In the genomic region with DNA sequence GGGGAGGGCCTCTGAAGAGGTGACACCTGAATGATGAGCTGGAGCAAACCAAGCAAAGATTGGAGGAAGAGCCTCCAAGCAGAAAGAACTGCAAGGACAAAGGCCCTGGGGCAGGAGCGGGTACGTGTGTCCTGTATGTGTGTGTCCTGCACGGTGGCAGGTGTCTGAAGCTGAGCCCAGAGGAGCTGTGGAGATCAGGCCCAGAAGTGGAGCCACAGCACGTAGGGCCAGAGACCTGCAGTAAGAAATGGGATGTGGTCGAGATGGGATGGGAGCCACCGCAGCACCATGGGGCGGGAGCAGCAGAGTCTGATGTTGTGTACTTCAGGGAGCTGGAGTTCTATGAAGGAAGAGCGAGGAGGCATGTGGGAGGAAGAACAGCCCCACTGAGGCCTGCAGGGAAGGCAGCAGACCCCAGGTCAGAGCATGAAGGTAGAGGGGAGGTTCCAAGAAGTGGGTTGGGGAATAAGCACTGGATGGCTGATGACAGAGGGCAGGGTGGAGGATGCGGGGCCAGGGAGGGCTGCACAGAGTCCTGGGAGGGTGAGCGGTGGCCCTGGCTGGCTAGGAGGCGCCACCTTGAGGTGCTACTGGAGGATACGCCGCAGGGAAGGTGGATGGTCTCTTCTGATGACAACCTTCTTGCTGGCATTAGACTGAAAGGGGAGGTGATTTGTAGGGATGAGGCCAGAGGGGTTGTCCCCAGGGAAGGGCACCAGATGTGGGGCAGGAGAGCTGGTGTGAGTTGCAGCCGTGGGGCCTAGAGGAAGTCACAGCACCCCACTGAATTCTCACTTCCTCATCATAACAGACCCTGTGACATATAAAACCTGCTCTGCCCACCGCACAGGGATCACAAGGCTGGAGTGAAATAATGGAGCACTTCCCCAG, we compare ENCODE assay signal across 8 cellular contexts. TPM values are rescaled to one million over a fixed set of nuclear protein-coding genes. Genes with fewer than 3 reads are reported as not detected.
A peak's percentile ranks its signal among the peaks of the same experiment; 100 is the strongest.
DNase-seq lines count a peak whose midpoint lies in the region; ATAC-seq and TF ChIP-seq lines count a peak whose summit lies in the region.

No MANE protein-coding gene starts in this region.

- TF ChIP-seq CTCF in 22Rv1 (IDR thresholded peaks at IDR 0.05) (peak; percentile 62), GM10248 (IDR thresholded peaks at IDR 0.05; ENCODE audit: control extremely low read depth, extremely low read depth, low read depth, missing control alignments) (peak; percentile 75), osteocyte (IDR thresholded peaks at IDR 0.05) (peak; percentile 75)

- peak; percentile 51 for ATAC-seq in HG02610 (IDR thresholded peaks at IDR 0.05; ENCODE audit: unreplicated experiment)
- peak; percentile 52 for ATAC-seq in esophagus mucosa
- ATAC-seq in GM18519 (IDR thresholded peaks at IDR 0.05; ENCODE audit: low FRiP score, unreplicated experiment) = no peak

- no peak overlapping the region for H3K27ac Mint-ChIP-seq in activated CD4-positive, alpha-beta memory T cell treated with anti-CD3 and anti-CD28 coated beads for 36 hours
- peak overlapping the region; percentile 1 for H3K27ac Mint-ChIP-seq in osteocyte (ENCODE audit: unreplicated experiment)

- H3K36me3 Mint-ChIP-seq in activated CD4-positive, alpha-beta memory T cell treated with anti-CD3 and anti-CD28 coated beads for 36 hours = peaks cover 8% of the 10 kb centered on the region
- H3K36me3 Mint-ChIP-seq in osteocyte (ENCODE audit: unreplicated experiment) = peaks cover 7% of the 10 kb centered on the region

- H3K27ac ChIP-seq in 22Rv1 = no peak overlapping the region

- intact Hi-C loops in activated CD4-positive, alpha-beta memory T cell treated with anti-CD3 and anti-CD28 coated beads for 36 hours (cut with micrococcal nuclease) = loop anchor here (1.0 to 5.0 kb wide), 2 partner anchors 84 to 159 kb away; no protein-coding TSS in a partner anchor

- POLR2A ChIA-PET in GM10248 (lab: Yijun Ruan, JAX) = interaction anchor here (1.0 to 2.9 kb wide), 5 partner anchors 9 to 77 kb away, joined by 3 to 15 read pairs (median 5); a partner anchor contains a TSS
- POLR2A ChIA-PET in activated CD4-positive, alpha-beta memory T cell treated with anti-CD3 and anti-CD28 coated beads for 36 hours (lab: Charles Lee) = interaction anchor here (0.6 kb wide), 1 partner anchor 14 kb away, joined by 4 read pairs; no protein-coding TSS in a partner anchor

- no peaks in the 10 kb centered on the region for H3K27me3 Mint-ChIP-seq in activated CD4-positive, alpha-beta memory T cell treated with anti-CD3 and anti-CD28 coated beads for 36 hours
- H3K27me3 Mint-ChIP-seq in osteocyte (ENCODE audit: unreplicated experiment) = no peaks in the 10 kb centered on the region

- peaks cover 19% of the 10 kb centered on the region for H3K4me1 Mint-ChIP-seq in activated CD4-positive, alpha-beta memory T cell treated with anti-CD3 and anti-CD28 coated beads for 36 hours (ENCODE audit: low read depth)
- H3K4me1 Mint-ChIP-seq in osteocyte (ENCODE audit: unreplicated experiment) = peaks cover 11% of the 10 kb centered on the region

- DNase-seq in GM10248 (ENCODE audit: extremely low spot score) = peak; percentile 78
- DNase-seq in NCI-H2107 treated with DMSO at 0.1 percent for 48 hours (lab: John Stamatoyannopoulos, UW; ENCODE audit: unreplicated experiment) = peak; percentile 67
- DNase-seq in activated CD4-positive, alpha-beta memory T cell treated with anti-CD3 and anti-CD28 coated beads for 36 hours = peak; percentile 77
- no peak for DNase-seq in osteocyte (ENCODE audit: extremely low spot score, unreplicated experiment)

- CTCF ChIA-PET in GM10248 (lab: Yijun Ruan, JAX) = interaction anchor here (0.7 to 12.7 kb wide), 15 partner anchors 9 to 92 kb away, joined by 3 to 209 read pairs (median 4); a partner anchor contains a TSS
- CTCF ChIA-PET in activated CD4-positive, alpha-beta memory T cell treated with anti-CD3 and anti-CD28 coated beads for 36 hours (lab: Charles Lee) = interaction anchor here (0.6 to 7.8 kb wide), 20 partner anchors 8 to 168 kb away, joined by 3 to 81 read pairs (median 4); a partner anchor contains a TSS

- no peak overlapping the region for H3K4me3 Mint-ChIP-seq in activated CD4-positive, alpha-beta memory T cell treated with anti-CD3 and anti-CD28 coated beads for 36 hours
- H3K4me3 Mint-ChIP-seq in osteocyte (ENCODE audit: unreplicated experiment) = no peak overlapping the region

- H3K9me3 Mint-ChIP-seq in activated CD4-positive, alpha-beta memory T cell treated with anti-CD3 and anti-CD28 coated beads for 36 hours = no peaks in the 10 kb centered on the region
- H3K9me3 Mint-ChIP-seq in osteocyte (ENCODE audit: unreplicated experiment) = no peaks in the 10 kb centered on the region

RNA-seq across cellular contexts. Expression of a gene that starts 10.6 kb away (rescaled TPM):
- not detected for total RNA-seq in activated CD4-positive, alpha-beta memory T cell treated with anti-CD3 and anti-CD28 coated beads for 36 hours
- not detected for total RNA-seq in esophagus mucosa
- not detected in 2 replicates for total RNA-seq in osteocyte

RNA-seq across cellular contexts. Expression of a gene that starts 19.2 kb away (rescaled TPM):
- 100 to 1,000 TPM; 159 TPM for total RNA-seq in activated CD4-positive, alpha-beta memory T cell treated with anti-CD3 and anti-CD28 coated beads for 36 hours
- total RNA-seq in esophagus mucosa (63.9 TPM), osteocyte (251 and 285 TPM in 2 replicates)

RNA-seq across cellular contexts. Expression of a gene that starts 38.2 kb away (rescaled TPM):
- 100 to 1,000 TPM; 151 to 167 TPM for total RNA-seq in activated CD4-positive, alpha-beta memory T cell treated with anti-CD3 and anti-CD28 coated beads for 36 hours
- total RNA-seq in esophagus mucosa (13.0 TPM), osteocyte (21.1 and 24.7 TPM in 2 replicates)
